12 cellular contexts compared by ENCODE assay signal in the genomic region with DNA sequence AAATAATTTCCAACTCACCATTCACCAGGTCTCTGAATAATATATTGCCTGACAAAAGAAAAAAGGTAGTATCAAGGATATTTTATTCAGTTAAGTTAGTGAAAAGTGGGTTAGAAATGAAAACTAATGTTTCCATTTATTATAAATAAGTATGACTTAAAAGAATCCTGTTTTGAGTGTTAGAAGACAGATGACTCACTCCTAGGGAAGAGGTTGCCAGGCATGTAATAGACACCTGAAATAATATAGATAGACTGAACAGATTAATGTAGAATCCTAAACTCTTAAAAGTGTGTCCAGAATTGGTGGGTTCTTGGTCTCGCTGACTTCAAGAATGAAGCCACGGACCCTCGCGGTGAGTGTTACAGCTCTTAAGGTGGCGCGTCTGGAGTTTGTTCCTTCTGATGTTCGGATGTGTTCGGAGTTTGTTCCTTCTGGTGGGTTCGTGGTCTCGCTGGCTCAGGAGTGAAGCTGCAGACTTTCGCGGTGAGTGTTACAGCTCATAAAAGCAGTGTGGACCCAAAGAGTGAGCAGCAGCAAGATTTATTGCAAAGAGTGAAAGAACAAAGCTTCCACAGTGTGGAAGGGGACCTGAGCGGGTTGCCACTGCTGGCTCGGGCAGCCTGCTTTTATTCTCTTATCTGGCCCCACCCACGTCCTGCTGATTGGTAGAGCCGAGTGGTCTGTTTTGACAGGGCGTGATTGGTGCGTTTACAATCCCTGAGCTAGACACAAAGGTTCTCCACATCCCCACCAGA. TPM values are rescaled to one million over a fixed set of nuclear protein-coding genes. Genes with fewer than 3 reads are reported as not detected.
A peak's percentile ranks its signal among the peaks of the same experiment; 100 is the strongest.
DNase-seq lines count a peak whose midpoint lies in the region; ATAC-seq and TF ChIP-seq lines count a peak whose summit lies in the region.
"Not testable (repeated sequence)": the region's sequence is repeated elsewhere in the genome, so short reads cannot be mapped to it uniquely, and the experiment has no call there.
"Had no signal": no experiment of that assay in that cellular context is flagged by ENCODE, and none has a peak within 500 bp of the region (broad histone marks: within the 10 kb centered on the region; RNA-seq: fewer than 3 reads in every experiment).

No MANE protein-coding gene starts in this region.

- H3K36me3 ChIP-seq in Caco-2 (ENCODE audit: control insufficient read depth, insufficient read depth, low read length); RWPE2 (ENCODE audit: low read depth); mammary epithelial cell (ENCODE audit: insufficient read depth, low read length); fibroblast of lung (ENCODE audit: control insufficient read depth, insufficient read depth, low read length): not testable (repeated sequence)

- H3K9me3 ChIP-seq in Caco-2; RWPE2 (ENCODE audit: severe bottlenecking); mammary epithelial cell (replicated peaks; ENCODE audit: insufficient read depth, low read length); fibroblast of lung (ENCODE audit: control insufficient read depth, insufficient read depth, low read depth, low read length): not testable (repeated sequence)

- not testable (repeated sequence) for H3K4me3 Mint-ChIP-seq in Caco-2 (ENCODE audit: unreplicated experiment); activated CD4-positive, alpha-beta T cell treated with anti-CD3 and anti-CD28 coated beads, Interleukin-2, amount 10 ng/mL, durations not matched to agents 24 days and 14 days; nephron progenitor cell
- peak overlapping the region; percentile 34 to 72 for H3K4me3 Mint-ChIP-seq in activated T-cell treated with anti-CD3 and anti-CD28 coated beads, Interleukin-2, amount 50 U/mL, for 72 hours
- peak overlapping the region; percentile 37 to 62 for H3K4me3 Mint-ChIP-seq in stimulated activated naive CD8-positive, alpha-beta T cell treated with anti-CD3 and anti-CD28 coated beads, Interleukin-15, amount 100 ng/mL, for 72 hours

- H3K4me2 ChIP-seq in mammary epithelial cell (ENCODE audit: insufficient read depth, low read depth, low read length): peak overlapping the region; percentile 42
- H3K4me2 ChIP-seq in fibroblast of lung (ENCODE audit: extremely low read depth, insufficient read depth, low read length): not testable (repeated sequence)

- TSS peak; percentile 94 for BruUV-seq in Caco-2 (replicated peaks; lab: Mats Ljungman, UMichigan)
- not testable (repeated sequence) for BruUV-seq in mammary epithelial cell (replicated peaks; lab: Mats Ljungman, UMichigan)

- H3K79me2 ChIP-seq in mammary epithelial cell (ENCODE audit: insufficient read depth, low read length); fibroblast of lung (ENCODE audit: control insufficient read depth, insufficient read depth, low read length): not testable (repeated sequence)

- not testable (repeated sequence) for H3K9ac ChIP-seq in mammary epithelial cell (ENCODE audit: insufficient read depth, low read length); fibroblast of lung (ENCODE audit: insufficient read depth, low read length)

- H3K4me3 ChIP-seq in Caco-2 (ENCODE audit: low read depth, low read length); RWPE2 (ENCODE audit: severe bottlenecking); mammary epithelial cell (replicated peaks in 1 of 3; ENCODE audit: insufficient read depth in 1 of 3, low read depth in 2 of 3, low read length in 3 of 3); fibroblast of lung (replicated peaks in 1 of 4; ENCODE audit: control extremely low read depth in 1 of 4, insufficient read depth in 1 of 4, low read depth in 3 of 4, low read length in 4 of 4): not testable (repeated sequence)

- not testable (repeated sequence) for DNase-seq in Caco-2; RWPE2 (ENCODE audit: low spot score); activated T-cell treated with anti-CD3 and anti-CD28 coated beads, Interleukin-2, amount 50 U/mL, for 72 hours; nephron progenitor cell; stimulated activated naive CD8-positive, alpha-beta T cell treated with anti-CD3 and anti-CD28 coated beads, Interleukin-15, amount 100 ng/mL, for 72 hours
- peak; percentile 48 for DNase-seq in activated CD4-positive, alpha-beta T cell treated with anti-CD3 and anti-CD28 coated beads, Interleukin-2, amount 10 ng/mL, durations not matched to agents 24 days and 14 days
- DNase-seq in mammary epithelial cell (peak; percentile 42), fibroblast of lung (ENCODE audit: low read depth in 2 of 2) (peak; percentile 14 to 20)

- H3K9me3 Mint-ChIP-seq in Caco-2 (ENCODE audit: unreplicated experiment) (peaks cover 12% of the 10 kb centered on the region), nephron progenitor cell (peaks cover 21% of the 10 kb centered on the region)
- not testable (repeated sequence) for H3K9me3 Mint-ChIP-seq in activated CD4-positive, alpha-beta T cell treated with anti-CD3 and anti-CD28 coated beads, Interleukin-2, amount 10 ng/mL, durations not matched to agents 24 days and 14 days; activated T-cell treated with anti-CD3 and anti-CD28 coated beads, Interleukin-2, amount 50 U/mL, for 72 hours; stimulated activated naive CD8-positive, alpha-beta T cell treated with anti-CD3 and anti-CD28 coated beads, Interleukin-15, amount 100 ng/mL, for 72 hours

- intact Hi-C loops in Caco-2 (cut with micrococcal nuclease; ENCODE audit: unreplicated experiment); mammary epithelial cell (cut with micrococcal nuclease): not testable (repeated sequence)
- intact Hi-C loops in activated CD4-positive, alpha-beta T cell treated with anti-CD3 and anti-CD28 coated beads, Interleukin-2, amount 10 ng/mL, durations not matched to agents 24 days and 14 days (cut with micrococcal nuclease): loop anchor here (1.0 kb wide), 1 partner anchor 16 kb away; no protein-coding TSS in a partner anchor

- not testable (repeated sequence) for H3K4me1 ChIP-seq in Caco-2; RWPE2 (ENCODE audit: insufficient read depth, poor library complexity, severe bottlenecking); mammary epithelial cell (ENCODE audit: insufficient read depth, low read length); fibroblast of lung (ENCODE audit: control insufficient read depth, extremely low read depth, insufficient read depth, low read length)

- H3K4me1 Mint-ChIP-seq in Caco-2 (ENCODE audit: low read depth, unreplicated experiment); activated CD4-positive, alpha-beta T cell treated with anti-CD3 and anti-CD28 coated beads, Interleukin-2, amount 10 ng/mL, durations not matched to agents 24 days and 14 days; nephron progenitor cell: not testable (repeated sequence)
- peaks cover 13% of the 10 kb centered on the region for H3K4me1 Mint-ChIP-seq in activated T-cell treated with anti-CD3 and anti-CD28 coated beads, Interleukin-2, amount 50 U/mL, for 72 hours (ENCODE audit: low read depth)
- H3K4me1 Mint-ChIP-seq in stimulated activated naive CD8-positive, alpha-beta T cell treated with anti-CD3 and anti-CD28 coated beads, Interleukin-15, amount 100 ng/mL, for 72 hours: peaks cover 17% of the 10 kb centered on the region

- not testable (repeated sequence) for H3K36me3 Mint-ChIP-seq in Caco-2 (ENCODE audit: insufficient read depth, unreplicated experiment); activated CD4-positive, alpha-beta T cell treated with anti-CD3 and anti-CD28 coated beads, Interleukin-2, amount 10 ng/mL, durations not matched to agents 24 days and 14 days (ENCODE audit: low read depth); activated T-cell treated with anti-CD3 and anti-CD28 coated beads, Interleukin-2, amount 50 U/mL, for 72 hours (ENCODE audit: insufficient read depth in 2 of 2); nephron progenitor cell (ENCODE audit: low read depth)

- H3K27ac Mint-ChIP-seq in Caco-2 (ENCODE audit: unreplicated experiment); activated CD4-positive, alpha-beta T cell treated with anti-CD3 and anti-CD28 coated beads, Interleukin-2, amount 10 ng/mL, durations not matched to agents 24 days and 14 days: not testable (repeated sequence)
- peak overlapping the region; percentile 36 for H3K27ac Mint-ChIP-seq in activated T-cell treated with anti-CD3 and anti-CD28 coated beads, Interleukin-2, amount 50 U/mL, for 72 hours
- H3K27ac Mint-ChIP-seq in nephron progenitor cell: peak overlapping the region; percentile 77
- H3K27ac Mint-ChIP-seq in stimulated activated naive CD8-positive, alpha-beta T cell treated with anti-CD3 and anti-CD28 coated beads, Interleukin-15, amount 100 ng/mL, for 72 hours: peak overlapping the region; percentile 80 to 85

- dilution Hi-C loops in mammary epithelial cell (cut with HindIII; ENCODE audit: low sequenced_read_pairs): not testable (repeated sequence)

- not testable (repeated sequence) for H3K27ac ChIP-seq in RWPE2 (ENCODE audit: poor library complexity, severe bottlenecking); mammary epithelial cell (ENCODE audit: insufficient read depth, low read depth, low read length); fibroblast of lung (ENCODE audit: insufficient read depth, low read length)

- in situ Hi-C loops in mammary epithelial cell (cut with MboI; ENCODE audit: low sequenced_read_pairs in 2 of 2): not testable (repeated sequence)

- POLR2A ChIA-PET in Caco-2 (lab: Charles Lee): not testable (repeated sequence)

- over 99% methylated on average over 12 of the region's 18 CpGs for WGBS in mammary epithelial cell (ENCODE audit: low coverage, missing lambda C conversion rate)

- not testable (repeated sequence) for H4K20me1 ChIP-seq in mammary epithelial cell (ENCODE audit: insufficient read depth, low read length); fibroblast of lung (ENCODE audit: control insufficient read depth, extremely low read depth, insufficient read depth, low read length)

- CTCF ChIA-PET in Caco-2 (lab: Charles Lee); mammary epithelial cell (lab: Charles Lee; ENCODE audit: low non-redundant PET): not testable (repeated sequence)

- 0 out of 3 replicates have a peak, but pooled peaks have one; percentile 51 for ATAC-seq in RWPE2 (ENCODE audit: low read depth)
- peak; percentile 68 to 84 for ATAC-seq in activated T-cell treated with anti-CD3 and anti-CD28 coated beads, Interleukin-2, amount 50 U/mL, for 72 hours (replicated peaks in 1 of 2)
- ATAC-seq in stimulated activated naive CD8-positive, alpha-beta T cell treated with anti-CD3 and anti-CD28 coated beads, Interleukin-15, amount 100 ng/mL, for 72 hours: peak; percentile 95

- not testable (repeated sequence) for TF ChIP-seq CTCF in Caco-2 (IDR thresholded peaks at IDR 0.05; ENCODE audit: insufficient read depth in 1 of 2, low read depth in 1 of 2, low read length in 1 of 2, severe bottlenecking in 1 of 2, unreplicated experiment in 1 of 2); RWPE2 (IDR thresholded peaks at IDR 0.05; ENCODE audit: poor library complexity, severe bottlenecking); mammary epithelial cell (conservative IDR thresholded peaks at IDR 0.05 in 1 of 2, IDR thresholded peaks at IDR 0.05 in 1 of 2; ENCODE audit: extremely low read depth in 1 of 2, insufficient read depth in 1 of 2, low read depth in 1 of 2, low read length in 2 of 2); fibroblast of lung (conservative IDR thresholded peaks at IDR 0.05 in 1 of 2, IDR thresholded peaks at IDR 0.05 in 1 of 2; ENCODE audit: low read depth in 1 of 2, low read length in 2 of 2); nephron progenitor cell (IDR thresholded peaks at IDR 0.05)

- not testable (repeated sequence) for H2AFZ ChIP-seq in mammary epithelial cell (ENCODE audit: low read depth, low read length); fibroblast of lung (ENCODE audit: low read length)

- H3K27me3 ChIP-seq in Caco-2 (replicated peaks; ENCODE audit: control insufficient read depth, insufficient read depth, low read length); RWPE2 (ENCODE audit: insufficient read depth, poor library complexity, severe bottlenecking); mammary epithelial cell (ENCODE audit: insufficient read depth, low read length); fibroblast of lung (ENCODE audit: control insufficient read depth, insufficient read depth, low read length): not testable (repeated sequence)

- not testable (repeated sequence) for H3K27me3 Mint-ChIP-seq in Caco-2 (ENCODE audit: insufficient read depth, unreplicated experiment); activated CD4-positive, alpha-beta T cell treated with anti-CD3 and anti-CD28 coated beads, Interleukin-2, amount 10 ng/mL, durations not matched to agents 24 days and 14 days; activated T-cell treated with anti-CD3 and anti-CD28 coated beads, Interleukin-2, amount 50 U/mL, for 72 hours (ENCODE audit: low read depth); nephron progenitor cell (ENCODE audit: low read depth, poor library complexity); stimulated activated naive CD8-positive, alpha-beta T cell treated with anti-CD3 and anti-CD28 coated beads, Interleukin-15, amount 100 ng/mL, for 72 hours

RNA-seq across cellular contexts. Expression of gene CXCL11, which starts 6.5 kb away (rescaled TPM):
- not detected in 2 replicates for total RNA-seq in Caco-2 (2022)
- 0.54 TPM in 1 of 2 replicates, not detected in the other for total RNA-seq in activated CD4-positive, alpha-beta T cell treated with anti-CD3 and anti-CD28 coated beads, Interleukin-2, amount 10 ng/mL, durations not matched to agents 24 days and 14 days
- total RNA-seq in activated T-cell treated with anti-CD3 and anti-CD28 coated beads, Interleukin-2, amount 50 U/mL, for 72 hours: under 1 TPM in 1 of 2 donors, not detected in 1; 0.19 TPM
- under 1 TPM in 1 of 2 donors, not detected in 1; 0.99 TPM for total RNA-seq in mammary epithelial cell
- polyA plus RNA-seq in mammary epithelial cell: 0.06 TPM
- not detected for polyA minus RNA-seq in mammary epithelial cell
- total RNA-seq in fibroblast of lung: not detected in 2 replicates
- 0.03 TPM in 1 of 2 replicates, not detected in the other for polyA plus RNA-seq in fibroblast of lung
- polyA plus RNA-seq in fibroblast of lung (2012): not detected in 2 replicates
- polyA minus RNA-seq in fibroblast of lung (ENCODE audit: low replicate concordance): not detected in 2 replicates

RNA-seq across cellular contexts. Expression of gene CXCL10, which starts 19.1 kb away (rescaled TPM):
- total RNA-seq in Caco-2 (2022) (not detected in 2 replicates), mammary epithelial cell (1 to 10 TPM in 1 of 2 donors, not detected in 1; 1.3 TPM), fibroblast of lung (under 0.01 and 0.33 TPM in 2 replicates)
- 3.4 and 4.3 TPM in 2 replicates for total RNA-seq in activated CD4-positive, alpha-beta T cell treated with anti-CD3 and anti-CD28 coated beads, Interleukin-2, amount 10 ng/mL, durations not matched to agents 24 days and 14 days
- total RNA-seq in activated T-cell treated with anti-CD3 and anti-CD28 coated beads, Interleukin-2, amount 50 U/mL, for 72 hours: 1 to 10 TPM in 1 of 2 donors, under 1 TPM in 1; 0.62 to 2.9 TPM
- polyA plus RNA-seq in mammary epithelial cell (0.10 TPM), fibroblast of lung (0.07 TPM in 1 of 2 replicates, not detected in the other)
- polyA minus RNA-seq in mammary epithelial cell (not detected), fibroblast of lung (ENCODE audit: low replicate concordance) (not detected in 2 replicates)
- polyA plus RNA-seq in fibroblast of lung (2012): not detected in 2 replicates

RNA-seq across cellular contexts. Expression of gene ART3, which starts 32.1 kb away (rescaled TPM):
- total RNA-seq in Caco-2 (2022) (not detected in 2 replicates), mammary epithelial cell (not detected), fibroblast of lung (not detected in 2 replicates)
- total RNA-seq in activated CD4-positive, alpha-beta T cell treated with anti-CD3 and anti-CD28 coated beads, Interleukin-2, amount 10 ng/mL, durations not matched to agents 24 days and 14 days: not detected in 2 replicates
- total RNA-seq in activated T-cell treated with anti-CD3 and anti-CD28 coated beads, Interleukin-2, amount 50 U/mL, for 72 hours: not detected
- polyA plus RNA-seq in mammary epithelial cell (0.24 TPM), fibroblast of lung (0.27 TPM in 1 of 2 replicates, not detected in the other)
- polyA minus RNA-seq in mammary epithelial cell (not detected), fibroblast of lung (ENCODE audit: low replicate concordance) (not detected in 2 replicates)
- polyA plus RNA-seq in fibroblast of lung (2012): not detected in 2 replicates
- total RNA-seq: A673, M059J had no signal
- polyA plus RNA-seq: CD14-positive monocyte had no signal

RNA-seq across cellular contexts. Expression of gene CXCL9, which starts 35.1 kb away (rescaled TPM):
- total RNA-seq in Caco-2 (2022): not detected in 2 replicates
- total RNA-seq in activated CD4-positive, alpha-beta T cell treated with anti-CD3 and anti-CD28 coated beads, Interleukin-2, amount 10 ng/mL, durations not matched to agents 24 days and 14 days: 0.14 TPM in 1 of 2 replicates, not detected in the other
- 1 to 10 TPM in 1 of 2 donors, under 1 TPM in 1; 0.94 to 2.7 TPM for total RNA-seq in activated T-cell treated with anti-CD3 and anti-CD28 coated beads, Interleukin-2, amount 50 U/mL, for 72 hours
- total RNA-seq in mammary epithelial cell: not detected
- not detected for polyA plus RNA-seq in mammary epithelial cell
- polyA minus RNA-seq in mammary epithelial cell: not detected
- total RNA-seq in fibroblast of lung: not detected in 2 replicates
- not detected in 2 replicates for polyA plus RNA-seq in fibroblast of lung
- not detected in 2 replicates for polyA plus RNA-seq in fibroblast of lung (2012)
- polyA minus RNA-seq in fibroblast of lung (ENCODE audit: low replicate concordance): not detected in 2 replicates
- total RNA-seq: A673, Calu3, M059J had no signal

RNA-seq across cellular contexts. Expression of gene SDAD1, which starts 51.7 kb away (rescaled TPM):
- total RNA-seq in Caco-2 (2022) (63.8 and 71.7 TPM in 2 replicates), mammary epithelial cell (10 to 100 TPM; 43.3 to 48.9 TPM), fibroblast of lung (25.1 and 29.8 TPM in 2 replicates)
- total RNA-seq in activated CD4-positive, alpha-beta T cell treated with anti-CD3 and anti-CD28 coated beads, Interleukin-2, amount 10 ng/mL, durations not matched to agents 24 days and 14 days: 64.6 and 64.9 TPM in 2 replicates
- 10 to 100 TPM; 42.4 to 46.4 TPM for total RNA-seq in activated T-cell treated with anti-CD3 and anti-CD28 coated beads, Interleukin-2, amount 50 U/mL, for 72 hours
- polyA plus RNA-seq in mammary epithelial cell (17.1 TPM), fibroblast of lung (33.7 and 34.4 TPM in 2 replicates)
- polyA minus RNA-seq in mammary epithelial cell (19.4 TPM), fibroblast of lung (ENCODE audit: low replicate concordance) (6.1 and 8.9 TPM in 2 replicates)
- polyA plus RNA-seq in fibroblast of lung (2012): 26.2 and 27.3 TPM in 2 replicates
